ENCODE assay signal across 11 cellular contexts in genomic region chr1:164771568-164772350, GRCh38.
A peak's percentile ranks its signal among the peaks of the same experiment; 100 is the strongest.
DNase-seq lines count a peak whose midpoint lies in the region; ATAC-seq, FAIRE-seq and TF ChIP-seq lines count a peak whose summit lies in the region.
"Had no signal": no experiment of that assay in that cellular context is flagged by ENCODE, and none has a peak within 500 bp of the region (broad histone marks: within the 10 kb centered on the region; RNA-seq: fewer than 3 reads in every experiment).

No MANE protein-coding gene starts in this region.

- H3K36me3 ChIP-seq in mesendoderm (ENCODE audit: control insufficient read depth, insufficient read depth, low read length) (no peaks in the 10 kb centered on the region), kidney (ENCODE audit: control insufficient read depth in 1 of 2, insufficient read depth in 2 of 2, low read length in 2 of 2) (no peaks in the 10 kb centered on the region)

- no peaks in the 10 kb centered on the region for H3K36me3 Mint-ChIP-seq in chondrocyte (ENCODE audit: low read depth)

- DNase-seq in A549 (ENCODE audit: low read depth in 1 of 2, low spot score in 1 of 2): peak in 1 of 2 experiments; percentile 76
- DNase-seq in NCI-H146 (lab: John Stamatoyannopoulos, UW): peak; percentile 61
- DNase-seq in chondrocyte (ENCODE audit: low spot score): no peak
- DNase-seq in mesendoderm: peak; percentile 88
- DNase-seq in NCI-H1092 (lab: John Stamatoyannopoulos, UW): no peak
- DNase-seq in kidney: no peak
- DNase-seq: effector CD8-positive, alpha-beta T cell; T-helper 1 cell had no signal

- H3K9me3 Mint-ChIP-seq in chondrocyte (ENCODE audit: low read depth): no peaks in the 10 kb centered on the region

- TF ChIP-seq RAD21 in A549 (conservative IDR thresholded peaks at IDR 0.05 in 1 of 2, IDR thresholded peaks at IDR 0.05 in 1 of 2): 0 out of 5 replicates have a peak, but pooled peaks of 1 of the 2 experiments have one; percentile 14

- peak; percentile 36 to 59; a peak in 4 of 6 replicates for ATAC-seq in A549
- ATAC-seq in HG03159 (IDR thresholded peaks at IDR 0.05; ENCODE audit: unreplicated experiment): no peak
- no peak for ATAC-seq in HG02870 (IDR thresholded peaks at IDR 0.05; ENCODE audit: unreplicated experiment)

- H2BK5ac ChIP-seq in mesendoderm (ENCODE audit: low read length): no peak overlapping the region

- TF ChIP-seq EP300 in A549 (IDR thresholded peaks at IDR 0.05): peak in 1 of 2 experiments; percentile 47; a peak in 2 of 5 replicates

- H3K27me3 Mint-ChIP-seq in chondrocyte (ENCODE audit: low read depth): no peaks in the 10 kb centered on the region

- WGBS in A549 (ENCODE audit: missing lambda C conversion rate): 11% methylated on average over 8 of the region's 8 CpGs
- WGBS in mesendoderm (ENCODE audit: extremely low coverage, insufficient coverage, low lambda C conversion rate): no CpG with 5 or more reads among the region's 8 CpGs

- H3K4ac ChIP-seq in mesendoderm (ENCODE audit: low read depth, low read length): peak overlapping the region; percentile 82

- H3K27ac Mint-ChIP-seq in chondrocyte (ENCODE audit: unreplicated experiment): peak overlapping the region; percentile 93

- no peaks in the 10 kb centered on the region for H3K9me3 ChIP-seq in A549
- H3K9me3 ChIP-seq in kidney (ENCODE audit: control insufficient read depth in 1 of 2, low read length in 2 of 2): no peaks in the 10 kb centered on the region
- H3K9me3 ChIP-seq: BLaER1 had no signal

- intact Hi-C loops in kidney (cut with DNase I): no loop called here

- H3K4me3 ChIP-seq in A549: no peak overlapping the region
- H3K4me3 ChIP-seq in mesendoderm (ENCODE audit: low read length): no peak overlapping the region
- H3K4me3 ChIP-seq in kidney (ENCODE audit: low read length in 2 of 2): no peak overlapping the region
- H3K4me3 ChIP-seq: BLaER1 had no signal

- peak overlapping the region; percentile 47 for H3K4me3 Mint-ChIP-seq in chondrocyte (ENCODE audit: unreplicated experiment)

- H3K4me1 ChIP-seq in A549 (peaks cover 97% of the 10 kb centered on the region), mesendoderm (ENCODE audit: control insufficient read depth, low read depth, low read length) (peaks cover 26% of the 10 kb centered on the region), kidney (ENCODE audit: control insufficient read depth in 1 of 2, insufficient read depth in 1 of 2, low read depth in 1 of 2, low read length in 2 of 2) (peaks cover 26 to 48% of the 10 kb centered on the region in 2 donors)
- H3K4me1 ChIP-seq: BLaER1 had no signal

- peak overlapping the region; percentile 65 for H2BK120ac ChIP-seq in mesendoderm (ENCODE audit: low read depth, low read length)

- peak overlapping the region; percentile 14 for H2BK15ac ChIP-seq in mesendoderm (replicated peaks; ENCODE audit: low read depth)

- H3K27ac ChIP-seq in A549: peak overlapping the region; percentile 90 to 94
- H3K27ac ChIP-seq in mesendoderm (ENCODE audit: low read depth, low read length): peak overlapping the region; percentile 60
- H3K27ac ChIP-seq in kidney (ENCODE audit: low read depth in 2 of 2, low read length in 2 of 2): peak overlapping the region in 1 of 2 donors; percentile 45
- H3K27ac ChIP-seq: BLaER1 had no signal

- H3K18ac ChIP-seq in mesendoderm (ENCODE audit: low read length): peak overlapping the region; percentile 39

- FAIRE-seq in A549 (lab: Jason Lieb, UNC): no peak
- FAIRE-seq in kidney (lab: Jason Lieb, UNC): no peak

- no peak overlapping the region for H3K23ac ChIP-seq in mesendoderm (ENCODE audit: low read length)

- peak overlapping the region; percentile 42 for H3K4me2 ChIP-seq in A549
- H3K4me2 ChIP-seq in mesendoderm (ENCODE audit: low read length): no peak overlapping the region
- H3K4me2 ChIP-seq: BLaER1 had no signal

- no peak overlapping the region for H3K9ac ChIP-seq in mesendoderm (ENCODE audit: low read length)
- no peak overlapping the region for H3K9ac ChIP-seq in kidney (ENCODE audit: low read length in 2 of 2)
- H3K9ac ChIP-seq: BLaER1 had no signal

- no peak for TF ChIP-seq CTCF in A549 (IDR thresholded peaks at IDR 0.05)
- TF ChIP-seq CTCF in chondrocyte (IDR thresholded peaks at IDR 0.05): no peak
- no peak for TF ChIP-seq CTCF in kidney (IDR thresholded peaks at IDR 0.05; ENCODE audit: borderline replicate concordance, extremely low read depth, insufficient read depth)

- no peaks in the 10 kb centered on the region for H3K27me3 ChIP-seq in mesendoderm (ENCODE audit: insufficient read depth, low read length, poor library complexity)
- H3K27me3 ChIP-seq: BLaER1 had no signal

- no peak overlapping the region for H4K8ac ChIP-seq in mesendoderm (ENCODE audit: low read depth, low read length)

- no peak overlapping the region for H2AK5ac ChIP-seq in mesendoderm (ENCODE audit: low read length)

- H3K56ac ChIP-seq in mesendoderm (ENCODE audit: low read length): no peak overlapping the region

- no peak overlapping the region for H4K5ac ChIP-seq in mesendoderm (ENCODE audit: low read length)

- TF ChIP-seq POLR2A in A549 (IDR thresholded peaks at IDR 0.05; ENCODE audit: low read length): no peak

- CTCF ChIA-PET in A549 (lab: Yijun Ruan, JAX): interaction anchor here (0.6 to 1.4 kb wide), 4 partner anchors 15 to 646 kb away, joined by 3 read pairs; no protein-coding TSS in a partner anchor

- H3K79me1 ChIP-seq in mesendoderm (ENCODE audit: low read length): peaks cover 4% of the 10 kb centered on the region

- H3K4me1 Mint-ChIP-seq in chondrocyte (ENCODE audit: low read depth): peaks cover 58% of the 10 kb centered on the region

- POLR2A ChIA-PET in A549 (lab: Yijun Ruan, JAX): interaction anchor here (1.2 kb wide), 1 partner anchor 25 kb away, joined by 3 read pairs; no protein-coding TSS in a partner anchor

- no peaks in the 10 kb centered on the region for H3K79me2 ChIP-seq in mesendoderm (ENCODE audit: control insufficient read depth, insufficient read depth, low read length)

TF ChIP-seq in A549, 52 proteins besides CTCF, POLR2A, EP300 and RAD21 (continues in another document):
- TF ChIP-seq, protein P1, sequence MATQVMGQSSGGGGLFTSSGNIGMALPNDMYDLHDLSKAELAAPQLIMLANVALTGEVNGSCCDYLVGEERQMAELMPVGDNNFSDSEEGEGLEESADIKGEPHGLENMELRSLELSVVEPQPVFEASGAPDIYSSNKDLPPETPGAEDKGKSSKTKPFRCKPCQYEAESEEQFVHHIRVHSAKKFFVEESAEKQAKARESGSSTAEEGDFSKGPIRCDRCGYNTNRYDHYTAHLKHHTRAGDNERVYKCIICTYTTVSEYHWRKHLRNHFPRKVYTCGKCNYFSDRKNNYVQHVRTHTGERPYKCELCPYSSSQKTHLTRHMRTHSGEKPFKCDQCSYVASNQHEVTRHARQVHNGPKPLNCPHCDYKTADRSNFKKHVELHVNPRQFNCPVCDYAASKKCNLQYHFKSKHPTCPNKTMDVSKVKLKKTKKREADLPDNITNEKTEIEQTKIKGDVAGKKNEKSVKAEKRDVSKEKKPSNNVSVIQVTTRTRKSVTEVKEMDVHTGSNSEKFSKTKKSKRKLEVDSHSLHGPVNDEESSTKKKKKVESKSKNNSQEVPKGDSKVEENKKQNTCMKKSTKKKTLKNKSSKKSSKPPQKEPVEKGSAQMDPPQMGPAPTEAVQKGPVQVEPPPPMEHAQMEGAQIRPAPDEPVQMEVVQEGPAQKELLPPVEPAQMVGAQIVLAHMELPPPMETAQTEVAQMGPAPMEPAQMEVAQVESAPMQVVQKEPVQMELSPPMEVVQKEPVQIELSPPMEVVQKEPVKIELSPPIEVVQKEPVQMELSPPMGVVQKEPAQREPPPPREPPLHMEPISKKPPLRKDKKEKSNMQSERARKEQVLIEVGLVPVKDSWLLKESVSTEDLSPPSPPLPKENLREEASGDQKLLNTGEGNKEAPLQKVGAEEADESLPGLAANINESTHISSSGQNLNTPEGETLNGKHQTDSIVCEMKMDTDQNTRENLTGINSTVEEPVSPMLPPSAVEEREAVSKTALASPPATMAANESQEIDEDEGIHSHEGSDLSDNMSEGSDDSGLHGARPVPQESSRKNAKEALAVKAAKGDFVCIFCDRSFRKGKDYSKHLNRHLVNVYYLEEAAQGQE (IDR thresholded peaks at IDR 0.05): no peak
- peak in 1 of 2 experiments; percentile 36; a peak in 1 of 4 replicates for TF ChIP-seq CEBPB (IDR thresholded peaks at IDR 0.05)
- TF ChIP-seq JUNB (IDR thresholded peaks at IDR 0.05): peak; percentile 39; the same call in 1 of the 2 replicates
- TF ChIP-seq NR3C1 (IDR thresholded peaks at IDR 0.05): no peak
- no peak for TF ChIP-seq FOSB (CRISPR knock-in tag; IDR thresholded peaks at IDR 0.05)
- TF ChIP-seq BHLHE40 (IDR thresholded peaks at IDR 0.05; ENCODE audit: low read depth, low read length): no peak
- no peak for TF ChIP-seq ZSCAN20 (CRISPR knock-in tag; IDR thresholded peaks at IDR 0.05)
- TF ChIP-seq, protein P2, sequence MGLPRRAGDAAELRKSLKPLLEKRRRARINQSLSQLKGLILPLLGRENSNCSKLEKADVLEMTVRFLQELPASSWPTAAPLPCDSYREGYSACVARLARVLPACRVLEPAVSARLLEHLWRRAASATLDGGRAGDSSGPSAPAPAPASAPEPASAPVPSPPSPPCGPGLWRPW (IDR thresholded peaks at IDR 0.05): 0 out of 2 replicates have a peak, but pooled peaks have one; percentile 6
- TF ChIP-seq TFCP2L1 (CRISPR knock-in tag; IDR thresholded peaks at IDR 0.05): no peak
- TF ChIP-seq NFE2L2 (conservative IDR thresholded peaks at IDR 0.05; ENCODE audit: low read length): no peak
- TF ChIP-seq TP53 (CRISPR knock-in tag; IDR thresholded peaks at IDR 0.05): no peak
- TF ChIP-seq GATA3 (IDR thresholded peaks at IDR 0.05; ENCODE audit: borderline replicate concordance): 0 out of 2 replicates have a peak, but pooled peaks have one; percentile 35
- TF ChIP-seq ELK1 (IDR thresholded peaks at IDR 0.05; ENCODE audit: low read depth, low read length): no peak
- TF ChIP-seq USF2 (IDR thresholded peaks at IDR 0.05): no peak

Comparison
In these comparisons a context has a peak if more than half of its experiments do, and no peak if none do; other contexts are left out.
1. ATAC-seq: peak in A549 (2 of 2); none in HG03159 (single experiment) and HG02870 (single experiment).
2. DNase-seq: peak in NCI-H146 (single experiment) and mesendoderm (single experiment); none in chondrocyte (single experiment), NCI-H1092 (single experiment) and kidney (single experiment).